ENCODE assay signal across 25 cellular contexts in the genomic region with DNA sequence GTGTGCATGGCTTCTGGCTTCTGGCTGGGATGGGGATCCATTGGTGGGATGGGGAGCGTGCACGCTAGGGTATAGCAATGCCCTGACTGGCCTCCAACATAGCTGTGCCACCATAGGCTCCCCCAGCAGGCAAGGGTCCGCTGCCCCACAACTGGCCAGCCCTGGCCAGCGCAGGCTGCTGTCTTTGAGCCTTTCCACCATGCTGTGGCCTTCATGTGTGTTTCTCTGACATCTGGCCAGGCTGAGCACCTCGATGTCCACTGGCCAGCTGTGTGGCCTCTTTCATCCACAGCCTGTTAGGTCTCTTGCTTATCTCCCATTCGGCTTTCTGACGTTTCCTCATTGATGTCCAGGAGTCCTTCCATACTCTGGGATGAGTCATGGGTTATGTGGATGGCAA.
"Had no signal": no experiment of that assay in that cellular context is flagged by ENCODE, and none has a peak within 500 bp of the region (broad histone marks: within the 10 kb centered on the region; RNA-seq: fewer than 3 reads in every experiment).

No MANE protein-coding gene starts in this region.

- H3K4me2 ChIP-seq: neural progenitor cell had no signal

- H3K27me3 Mint-ChIP-seq: activated B cell treated with CpG ODN at 0.5 μM for 24 hours; activated CD8-positive, alpha-beta T cell treated with anti-CD3 and anti-CD28 coated beads for 36 hours had no signal

- H3K4me1 ChIP-seq: neural progenitor cell, upper lobe of left lung had no signal

- H3K4me3 ChIP-seq: lung, neural progenitor cell, testis, upper lobe of left lung had no signal

- H2AFZ ChIP-seq: neural progenitor cell had no signal

- H3K27me3 ChIP-seq: testis, upper lobe of left lung had no signal

- H3K36me3 ChIP-seq: neural progenitor cell, upper lobe of left lung had no signal

- H3K4me3 Mint-ChIP-seq: activated B cell treated with CpG ODN at 0.5 μM for 24 hours; activated CD8-positive, alpha-beta T cell treated with anti-CD3 and anti-CD28 coated beads for 36 hours; activated naive CD8-positive, alpha-beta T cell treated with anti-CD3 and anti-CD28 coated beads, Interleukin-2, amount 10 ng/mL, durations not matched to agents 7 days and 5 days; activated T-cell treated with anti-CD3 and anti-CD28 coated beads, Interleukin-2, amount 50 U/mL, for 4 hours; dendritic cell treated with granulocyte-macrophage colony-stimulating factor and Interleukin-4, amounts not matched to agents 40 ng/mL and 50 ng/mL, for 4 days; mesothelial cell of epicardium; naive thymus-derived CD8-positive, alpha-beta T cell; neural progenitor cell; stimulated activated naive B cell treated with anti-CD40 and anti-IgM and Interleukin-4, amounts not matched to agents 10 μg/mL and 1 μg/mL and 100 μg/mL, for 72 hours; T-helper 1 cell treated with Interleukin-12 subunit alpha and Interleukin-12 subunit beta and Interleukin-4 antibody, amounts not matched to agents 30 μg/mL and 1 μg/mL, for 36 hours had no signal

- H3K36me3 Mint-ChIP-seq: activated naive CD8-positive, alpha-beta T cell treated with anti-CD3 and anti-CD28 coated beads, Interleukin-2, amount 10 ng/mL, durations not matched to agents 7 days and 5 days; mesothelial cell of epicardium; neural progenitor cell; stimulated activated naive B cell treated with anti-CD40 and anti-IgM and Interleukin-4, amounts not matched to agents 10 μg/mL and 1 μg/mL and 100 μg/mL, for 72 hours had no signal

- ATAC-seq: activated CD8-positive, alpha-beta T cell treated with anti-CD3 and anti-CD28 coated beads for 36 hours; activated T-cell treated with anti-CD3 and anti-CD28 coated beads, Interleukin-2, amount 50 U/mL, for 4 hours; esophagus mucosa; left colon; naive thymus-derived CD8-positive, alpha-beta T cell; stimulated activated naive B cell treated with anti-CD40 and anti-IgM and Interleukin-4, amounts not matched to agents 10 μg/mL and 1 μg/mL and 100 μg/mL, for 72 hours had no signal

- H3K27ac ChIP-seq: neural progenitor cell, testis, upper lobe of left lung had no signal

- H3K27ac Mint-ChIP-seq: activated B cell treated with CpG ODN at 0.5 μM for 24 hours; activated CD8-positive, alpha-beta T cell treated with anti-CD3 and anti-CD28 coated beads for 36 hours; activated naive CD8-positive, alpha-beta T cell treated with anti-CD3 and anti-CD28 coated beads, Interleukin-2, amount 10 ng/mL, durations not matched to agents 7 days and 5 days; activated T-helper 2 cell treated with anti-CD3 and anti-CD28 coated beads, Interferon-gamma antibody, Interleukin-2, Interleukin-4, amounts not matched to agents 10 μg/mL and 5 μg/mL and 100 μg/mL, durations not matched to agents 14 hours and 24 hours and 36 hours; dendritic cell treated with granulocyte-macrophage colony-stimulating factor and Interleukin-4, amounts not matched to agents 40 ng/mL and 50 ng/mL, for 4 days; mesothelial cell of epicardium; naive thymus-derived CD8-positive, alpha-beta T cell; neural progenitor cell; progenitor cell of endocrine pancreas; stimulated activated naive B cell treated with anti-CD40 and anti-IgM and Interleukin-4, amounts not matched to agents 10 μg/mL and 1 μg/mL and 100 μg/mL, for 72 hours; T-helper 1 cell treated with Interleukin-12 subunit alpha and Interleukin-12 subunit beta and Interleukin-4 antibody, amounts not matched to agents 30 μg/mL and 1 μg/mL, for 36 hours had no signal

- H3K9me3 ChIP-seq: testis had no signal

- H3K9ac ChIP-seq: neural progenitor cell had no signal

- H3K4me1 Mint-ChIP-seq: activated B cell treated with CpG ODN at 0.5 μM for 24 hours; activated naive CD8-positive, alpha-beta T cell treated with anti-CD3 and anti-CD28 coated beads, Interleukin-2, amount 10 ng/mL, durations not matched to agents 7 days and 5 days; naive thymus-derived CD8-positive, alpha-beta T cell; stimulated activated naive B cell treated with anti-CD40 and anti-IgM and Interleukin-4, amounts not matched to agents 10 μg/mL and 1 μg/mL and 100 μg/mL, for 72 hours had no signal

- H3K9me3 Mint-ChIP-seq: activated CD8-positive, alpha-beta T cell treated with anti-CD3 and anti-CD28 coated beads for 36 hours; activated naive CD8-positive, alpha-beta T cell treated with anti-CD3 and anti-CD28 coated beads, Interleukin-2, amount 10 ng/mL, durations not matched to agents 7 days and 5 days; activated T-helper 2 cell treated with anti-CD3 and anti-CD28 coated beads, Interferon-gamma antibody, Interleukin-2, Interleukin-4, amounts not matched to agents 10 μg/mL and 5 μg/mL and 100 μg/mL, durations not matched to agents 14 hours and 24 hours and 36 hours; dendritic cell treated with granulocyte-macrophage colony-stimulating factor and Interleukin-4, amounts not matched to agents 40 ng/mL and 50 ng/mL, for 4 days; T-helper 1 cell treated with Interleukin-12 subunit alpha and Interleukin-12 subunit beta and Interleukin-4 antibody, amounts not matched to agents 30 μg/mL and 1 μg/mL, for 36 hours had no signal

- DNase-seq: activated B cell treated with CpG ODN at 0.5 μM for 24 hours; activated CD4-positive, alpha-beta T cell treated with anti-CD3 and anti-CD28 coated beads for 48 hours; activated CD8-positive, alpha-beta T cell treated with anti-CD3 and anti-CD28 coated beads for 36 hours; activated naive CD4-positive, alpha-beta T cell; activated naive CD8-positive, alpha-beta T cell treated with anti-CD3 and anti-CD28 coated beads, Interleukin-2, amount 10 ng/mL, durations not matched to agents 7 days and 5 days; activated T-cell treated with anti-CD3 and anti-CD28 coated beads, Interleukin-2, amount 50 U/mL, for 4 hours; amygdala; effector memory CD4-positive, alpha-beta T cell; hypothalamus; left colon; naive thymus-derived CD8-positive, alpha-beta T cell; retina; stimulated activated CD4-positive, alpha-beta T cell treated with anti-CD3 and anti-CD28 coated beads, Interleukin-2, amount 100 ng/mL, for 48 hours; stimulated activated CD8-positive, alpha-beta memory T cell treated with anti-CD3 and anti-CD28 coated beads, Interleukin-4, amount 100 ng/mL, for 48 hours; stimulated activated naive B cell treated with anti-CD40 and anti-IgM and Interleukin-4, amounts not matched to agents 10 μg/mL and 1 μg/mL and 100 μg/mL, for 72 hours; testis had no signal
